Comparison of ENCODE assay signal across 26 cellular contexts in genomic region chr2:25490220-25490619, GRCh38.
"Had no signal": no experiment of that assay in that cellular context is flagged by ENCODE, and none has a peak within 500 bp of the region (broad histone marks: within the 10 kb centered on the region; RNA-seq: fewer than 3 reads in every experiment).

No MANE protein-coding gene starts in this region.

- H3K36me3 ChIP-seq: adrenal gland, gastroesophageal sphincter, neutrophil, ovary, right atrium auricular region, stomach, suprapubic skin had no signal

- H3K27ac ChIP-seq: adrenal gland, ascending aorta, dorsolateral prefrontal cortex, gastroesophageal sphincter, neutrophil, ovary, psoas muscle, right atrium auricular region, stomach, suprapubic skin, tibial nerve had no signal

- H3K4me3 Mint-ChIP-seq: activated CD4-positive, alpha-beta T cell treated with anti-CD3 and anti-CD28 coated beads, Interleukin-2, amount 10 ng/mL, durations not matched to agents 24 days and 14 days; activated CD8-positive, alpha-beta memory T cell treated with anti-CD3 and anti-CD28 coated beads, Interleukin-2, amount 10 ng/mL, durations not matched to agents 7 days and 5 days; activated CD8-positive, alpha-beta T cell treated with anti-CD3 and anti-CD28 coated beads for 36 hours; effector memory CD8-positive, alpha-beta T cell; natural killer cell treated with Interleukin-12 subunit alpha and Interleukin-12 subunit beta and Interleukin-15 and Interleukin-18, amount 100 ng/mL, for 72 hours; T-helper 17 cell had no signal

- ATAC-seq: activated CD8-positive, alpha-beta memory T cell treated with anti-CD3 and anti-CD28 coated beads, Interleukin-2, amount 10 ng/mL, durations not matched to agents 7 days and 5 days; activated CD8-positive, alpha-beta T cell treated with anti-CD3 and anti-CD28 coated beads for 36 hours; activated naive CD4-positive, alpha-beta T cell treated with anti-CD3 and anti-CD28 coated beads, Interleukin-2, amount 50 U/mL, for 72 hours; effector memory CD8-positive, alpha-beta T cell; esophagus mucosa; gastroesophageal sphincter; left ventricle myocardium superior; natural killer cell treated with Interleukin-12 subunit alpha and Interleukin-12 subunit beta and Interleukin-15 and Interleukin-18, amount 100 ng/mL, for 72 hours; T-helper 17 cell had no signal

- DNase-seq: activated CD4-positive, alpha-beta T cell treated with anti-CD3 and anti-CD28 coated beads, Interleukin-2, amount 10 ng/mL, durations not matched to agents 24 days and 14 days; activated CD8-positive, alpha-beta memory T cell treated with anti-CD3 and anti-CD28 coated beads, Interleukin-2, amount 10 ng/mL, durations not matched to agents 7 days and 5 days; activated CD8-positive, alpha-beta T cell treated with anti-CD3 and anti-CD28 coated beads for 36 hours; activated gamma-delta T cell treated with Interleukin-2 at 50 U/mL for 16 hours; activated T-cell treated with anti-CD3 and anti-CD28 coated beads for 4 hours; adrenal gland; central memory CD4-positive, alpha-beta T cell; dorsolateral prefrontal cortex; effector memory CD8-positive, alpha-beta T cell; head of caudate nucleus; hypothalamus; left ventricle myocardium superior; midbrain; ovary; psoas muscle; stomach; T-helper 17 cell had no signal

- H3K27me3 Mint-ChIP-seq: activated CD4-positive, alpha-beta T cell treated with anti-CD3 and anti-CD28 coated beads, Interleukin-2, amount 10 ng/mL, durations not matched to agents 24 days and 14 days; activated CD8-positive, alpha-beta memory T cell treated with anti-CD3 and anti-CD28 coated beads, Interleukin-2, amount 10 ng/mL, durations not matched to agents 7 days and 5 days; activated CD8-positive, alpha-beta T cell treated with anti-CD3 and anti-CD28 coated beads for 36 hours; effector memory CD8-positive, alpha-beta T cell; natural killer cell treated with Interleukin-12 subunit alpha and Interleukin-12 subunit beta and Interleukin-15 and Interleukin-18, amount 100 ng/mL, for 72 hours; T-helper 17 cell had no signal

- H3K27me3 ChIP-seq: adrenal gland, ascending aorta, dorsolateral prefrontal cortex, gastroesophageal sphincter, neutrophil, ovary, right atrium auricular region, stomach, suprapubic skin, tibial nerve had no signal

- H3K4me1 ChIP-seq: adrenal gland, right atrium auricular region, suprapubic skin, tibial nerve had no signal

- H3K9me3 ChIP-seq: adrenal gland, ascending aorta, gastroesophageal sphincter, neutrophil, ovary, psoas muscle, right atrium auricular region, stomach, suprapubic skin, tibial nerve had no signal

- H3K4me3 ChIP-seq: adrenal gland, ascending aorta, dorsolateral prefrontal cortex, gastroesophageal sphincter, ovary, psoas muscle, right atrium auricular region, stomach, suprapubic skin, tibial nerve had no signal

- H3K9me3 Mint-ChIP-seq: activated CD4-positive, alpha-beta T cell treated with anti-CD3 and anti-CD28 coated beads, Interleukin-2, amount 10 ng/mL, durations not matched to agents 24 days and 14 days; activated CD8-positive, alpha-beta T cell treated with anti-CD3 and anti-CD28 coated beads for 36 hours; activated naive CD4-positive, alpha-beta T cell treated with anti-CD3 and anti-CD28 coated beads, Interleukin-2, amount 50 U/mL, for 72 hours; effector memory CD8-positive, alpha-beta T cell; natural killer cell treated with Interleukin-12 subunit alpha and Interleukin-12 subunit beta and Interleukin-15 and Interleukin-18, amount 100 ng/mL, for 72 hours had no signal

- H3K27ac Mint-ChIP-seq: activated CD4-positive, alpha-beta T cell treated with anti-CD3 and anti-CD28 coated beads, Interleukin-2, amount 10 ng/mL, durations not matched to agents 24 days and 14 days; activated CD8-positive, alpha-beta memory T cell treated with anti-CD3 and anti-CD28 coated beads, Interleukin-2, amount 10 ng/mL, durations not matched to agents 7 days and 5 days; activated CD8-positive, alpha-beta T cell treated with anti-CD3 and anti-CD28 coated beads for 36 hours; activated naive CD4-positive, alpha-beta T cell treated with anti-CD3 and anti-CD28 coated beads, Interleukin-2, amount 50 U/mL, for 72 hours; natural killer cell treated with Interleukin-12 subunit alpha and Interleukin-12 subunit beta and Interleukin-15 and Interleukin-18, amount 100 ng/mL, for 72 hours; T-helper 17 cell had no signal

- H3K36me3 Mint-ChIP-seq: activated CD8-positive, alpha-beta memory T cell treated with anti-CD3 and anti-CD28 coated beads, Interleukin-2, amount 10 ng/mL, durations not matched to agents 7 days and 5 days; activated naive CD4-positive, alpha-beta T cell treated with anti-CD3 and anti-CD28 coated beads, Interleukin-2, amount 50 U/mL, for 72 hours; natural killer cell treated with Interleukin-12 subunit alpha and Interleukin-12 subunit beta and Interleukin-15 and Interleukin-18, amount 100 ng/mL, for 72 hours had no signal
